ENCODE assay signal across 2 cellular contexts in the genomic region with DNA sequence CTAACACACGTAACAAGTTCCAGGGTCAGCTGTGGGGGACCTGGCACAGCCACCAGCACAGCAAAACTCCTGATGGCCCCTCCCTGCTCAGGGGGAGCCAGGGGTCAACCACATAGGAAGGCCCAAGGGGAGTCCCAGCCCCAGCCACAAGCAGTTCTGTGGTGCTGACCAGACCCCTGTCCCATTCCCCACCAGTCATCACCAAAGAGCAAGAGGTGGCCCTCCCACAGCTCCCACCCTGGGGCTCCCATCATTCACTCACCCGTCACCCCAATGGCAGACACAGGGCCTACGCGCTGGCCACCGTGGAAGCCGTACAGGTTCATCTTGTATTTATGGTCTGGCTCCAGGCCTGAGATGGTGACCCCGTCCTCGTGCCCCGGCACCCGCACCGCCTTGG. TPM values are rescaled to one million over a fixed set of nuclear protein-coding genes. Genes with fewer than 3 reads are reported as not detected.
"Had no signal": no experiment of that assay in that cellular context is flagged by ENCODE, and none has a peak within 500 bp of the region (broad histone marks: within the 10 kb centered on the region; RNA-seq: fewer than 3 reads in every experiment).

No MANE protein-coding gene starts in this region.

RNA-seq across cellular contexts. Expression of a gene that starts 11.5 kb away (rescaled TPM):
- total RNA-seq: GM23338, HT1080 had no signal

RNA-seq across cellular contexts. Expression of a gene that starts 35.1 kb away (rescaled TPM):
- total RNA-seq: GM23338 had no signal
